Comparison of ENCODE assay signal across 19 cellular contexts in the genomic region with DNA sequence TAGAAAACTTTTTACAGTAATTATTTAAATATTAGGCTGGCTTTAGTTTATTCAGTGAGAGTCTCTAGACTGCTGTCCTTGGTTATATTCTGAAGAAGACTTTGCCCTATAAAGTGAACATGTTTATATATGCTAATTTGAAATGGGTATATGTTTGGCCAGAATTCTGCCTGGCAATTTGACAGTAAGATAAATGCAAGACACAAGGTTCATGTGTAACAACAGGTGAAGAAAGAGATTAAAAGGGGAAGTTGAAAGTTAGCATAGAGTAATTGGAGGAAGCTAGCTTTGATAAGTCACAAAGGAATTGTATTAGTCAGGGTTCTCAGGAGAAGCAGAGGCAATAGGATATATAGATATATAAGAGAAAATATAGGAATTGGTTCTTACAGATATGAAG.
DNase-seq lines count a peak whose midpoint lies in the region; ATAC-seq and TF ChIP-seq lines count a peak whose summit lies in the region.
"Had no signal": no experiment of that assay in that cellular context is flagged by ENCODE, and none has a peak within 500 bp of the region (broad histone marks: within the 10 kb centered on the region; RNA-seq: fewer than 3 reads in every experiment).

No MANE protein-coding gene starts in this region.

- H3K27ac ChIP-seq in foreskin keratinocyte, result no peak overlapping the region
- peak overlapping the region in 1 of 4 donors; percentile 11 for H3K27ac ChIP-seq in body of pancreas

- TF ChIP-seq CTCF in foreskin keratinocyte (conservative IDR thresholded peaks at IDR 0.05), result no peak
- TF ChIP-seq CTCF in body of pancreas (IDR thresholded peaks at IDR 0.05), result no peak
- TF ChIP-seq CTCF in WTC11 (IDR thresholded peaks at IDR 0.05), result no peak

- no peaks in the 10 kb centered on the region for H3K9me3 Mint-ChIP-seq in WTC11
- H3K9me3 Mint-ChIP-seq: activated B cell treated with CpG ODN at 0.5 μM for 24 hours had no signal

- H3K27me3 ChIP-seq in foreskin keratinocyte (no peaks in the 10 kb centered on the region), body of pancreas (no peaks in the 10 kb centered on the region)

- no peak overlapping the region for H3K27ac Mint-ChIP-seq in WTC11
- H3K27ac Mint-ChIP-seq: activated B cell treated with CpG ODN at 0.5 μM for 24 hours had no signal

- TF ChIP-seq POLR2A in body of pancreas (IDR thresholded peaks at IDR 0.05), result no peak

- no peaks in the 10 kb centered on the region for H3K36me3 ChIP-seq in body of pancreas (replicated peaks in 1 of 2; ENCODE audit: insufficient read depth in 1 of 2, low read depth in 2 of 2)

- H3K4me3 ChIP-seq in body of pancreas, result no peak overlapping the region

- H3K36me3 Mint-ChIP-seq in WTC11, result no peaks in the 10 kb centered on the region

- DNase-seq in foreskin keratinocyte (no peak), DMS 273 (lab: John Stamatoyannopoulos, UW; ENCODE audit: unreplicated experiment) (no peak), body of pancreas (no peak), WTC11 (ENCODE audit: low spot score) (no peak)
- DNase-seq in activated T-cell treated with anti-CD3 and anti-CD28 coated beads, Interleukin-2, amount 50 U/mL, for 1 hour, result no peak
- DNase-seq: activated B cell treated with CpG ODN at 0.5 μM for 24 hours; activated effector memory CD4-positive, alpha-beta T cell treated with Interleukin-2 at 50 U/mL for 16 hours; central memory CD4-positive, alpha-beta T cell; effector memory CD4-positive, alpha-beta T cell; left cardiac atrium; NCI-H2107; occipital lobe; stimulated activated CD4-positive, alpha-beta T cell treated with anti-CD3 and anti-CD28 coated beads, Interleukin-1b, Interleukin-23, amount 100 ng/mL, for 48 hours; SW 1271 had no signal

- POLR2A ChIA-PET in WTC11 (lab: Charles Lee), result no interaction called here

- CTCF ChIA-PET in WTC11 (lab: Charles Lee), result no interaction called here

- intact Hi-C loops in body of pancreas (cut with DNase I), result no loop called here

- peaks cover 26% of the 10 kb centered on the region for H3K4me1 Mint-ChIP-seq in WTC11
- H3K4me1 Mint-ChIP-seq: activated B cell treated with CpG ODN at 0.5 μM for 24 hours had no signal

- H3K4me1 ChIP-seq in foreskin keratinocyte, result no peaks in the 10 kb centered on the region
- peaks cover 11% of the 10 kb centered on the region for H3K4me1 ChIP-seq in body of pancreas

- ATAC-seq in GM18508 (IDR thresholded peaks at IDR 0.05; ENCODE audit: insufficient read depth, unreplicated experiment) (peak; percentile 21), GM21529 (IDR thresholded peaks at IDR 0.05; ENCODE audit: unreplicated experiment) (peak; percentile 21), HG03442 (IDR thresholded peaks at IDR 0.05; ENCODE audit: unreplicated experiment) (peak; percentile 21), foreskin keratinocyte (peak; percentile 11), body of pancreas (no peak), WTC11 (no peak)
- ATAC-seq: Panc1, sciatic nerve had no signal

- no peaks in the 10 kb centered on the region for H3K27me3 Mint-ChIP-seq in WTC11 (ENCODE audit: low read depth)
- H3K27me3 Mint-ChIP-seq: activated B cell treated with CpG ODN at 0.5 μM for 24 hours had no signal

- H3K9me3 ChIP-seq in body of pancreas, result no peaks in the 10 kb centered on the region

- H3K4me3 Mint-ChIP-seq in WTC11, result no peak overlapping the region
- H3K4me3 Mint-ChIP-seq: activated B cell treated with CpG ODN at 0.5 μM for 24 hours had no signal

TF ChIP-seq in WTC11, 78 proteins besides CTCF, POLR2A, EP300 and RAD21:
- no peak for TF ChIP-seq SP1 (CRISPR knock-in tag; conservative IDR thresholded peaks at IDR 0.05)
- TF ChIP-seq, protein P1, sequence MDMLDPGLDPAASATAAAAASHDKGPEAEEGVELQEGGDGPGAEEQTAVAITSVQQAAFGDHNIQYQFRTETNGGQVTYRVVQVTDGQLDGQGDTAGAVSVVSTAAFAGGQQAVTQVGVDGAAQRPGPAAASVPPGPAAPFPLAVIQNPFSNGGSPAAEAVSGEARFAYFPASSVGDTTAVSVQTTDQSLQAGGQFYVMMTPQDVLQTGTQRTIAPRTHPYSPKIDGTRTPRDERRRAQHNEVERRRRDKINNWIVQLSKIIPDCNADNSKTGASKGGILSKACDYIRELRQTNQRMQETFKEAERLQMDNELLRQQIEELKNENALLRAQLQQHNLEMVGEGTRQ (CRISPR knock-in tag; IDR thresholded peaks at IDR 0.05), result no peak
- TF ChIP-seq NFYB (CRISPR knock-in tag; conservative IDR thresholded peaks at IDR 0.05; ENCODE audit: low read depth), result no peak
- no peak for TF ChIP-seq FOXJ3 (CRISPR knock-in tag; IDR thresholded peaks at IDR 0.05; ENCODE audit: borderline replicate concordance)
- TF ChIP-seq MYBL2 (CRISPR knock-in tag; IDR thresholded peaks at IDR 0.05), result no peak
- no peak for TF ChIP-seq STAT6 (CRISPR knock-in tag; conservative IDR thresholded peaks at IDR 0.05; ENCODE audit: low read depth)

Comparison
In these comparisons a context has a peak if more than half of its experiments do, and no peak if none do; other contexts are left out.
1. ATAC-seq: peak in GM18508 (single experiment), GM21529 (single experiment), HG03442 (single experiment) and foreskin keratinocyte (single experiment); none in body of pancreas (single experiment) and WTC11 (single experiment).